Comparison of ENCODE assay signal across 1 cellular context in the genomic region with DNA sequence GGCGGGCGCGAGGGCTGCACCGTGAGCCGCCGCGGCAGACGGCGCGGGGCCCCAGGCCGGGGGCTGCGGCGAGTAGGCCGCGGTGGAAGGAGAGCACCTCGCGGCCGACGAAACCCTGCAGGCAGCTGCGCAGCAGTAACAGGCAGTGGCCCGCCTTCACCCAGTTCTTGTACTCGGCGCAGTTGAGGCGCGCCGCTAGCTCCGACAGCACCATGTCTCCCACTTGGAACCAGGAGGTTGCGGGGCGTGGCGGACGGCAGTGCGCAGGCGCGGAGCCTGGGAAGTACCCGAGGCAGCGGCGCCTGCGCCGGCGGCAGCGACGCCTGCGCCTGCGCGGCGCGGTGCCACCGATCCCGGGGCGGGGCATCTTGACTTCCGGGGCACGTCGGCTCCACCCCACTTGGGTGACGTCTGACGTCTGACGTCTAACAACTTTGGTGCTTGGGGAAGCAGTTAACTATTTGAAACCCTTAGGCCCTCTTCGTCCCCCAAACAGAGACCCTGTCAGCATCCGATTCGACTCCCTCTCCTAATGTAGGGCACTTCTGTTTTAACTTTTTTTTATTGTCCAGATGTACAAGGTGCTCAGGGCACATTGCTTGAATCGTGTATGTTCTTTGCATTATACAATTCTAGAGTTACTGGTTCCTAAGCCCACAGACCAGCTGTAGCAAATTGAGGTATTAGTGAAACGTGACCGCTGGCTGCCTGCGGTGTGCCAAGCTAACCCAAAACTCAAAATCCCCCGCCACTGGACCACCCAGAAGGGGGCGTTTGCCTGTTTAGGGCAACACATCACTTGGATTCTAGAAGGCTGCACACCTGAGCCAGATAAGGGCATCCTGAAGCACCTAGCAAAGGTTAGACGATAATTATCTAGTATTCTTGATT.
TF ChIP-seq lines count a peak whose summit lies in the region.

A gene with protein sequence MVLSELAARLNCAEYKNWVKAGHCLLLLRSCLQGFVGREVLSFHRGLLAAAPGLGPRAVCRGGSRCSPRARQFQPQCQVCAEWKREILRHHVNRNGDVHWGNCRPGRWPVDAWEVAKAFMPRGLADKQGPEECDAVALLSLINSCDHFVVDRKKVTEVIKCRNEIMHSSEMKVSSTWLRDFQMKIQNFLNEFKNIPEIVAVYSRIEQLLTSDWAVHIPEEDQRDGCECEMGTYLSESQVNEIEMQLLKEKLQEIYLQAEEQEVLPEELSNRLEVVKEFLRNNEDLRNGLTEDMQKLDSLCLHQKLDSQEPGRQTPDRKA (minus strand): TSS at position 255 of the 891 bp plus-strand sequence. CDS start 41 bp downstream, at position 214.

TF ChIP-seq in K562, 482 proteins besides CTCF, POLR2A, EP300 and RAD21 (continued from another document and continues in another):
- TF ChIP-seq, protein P1, sequence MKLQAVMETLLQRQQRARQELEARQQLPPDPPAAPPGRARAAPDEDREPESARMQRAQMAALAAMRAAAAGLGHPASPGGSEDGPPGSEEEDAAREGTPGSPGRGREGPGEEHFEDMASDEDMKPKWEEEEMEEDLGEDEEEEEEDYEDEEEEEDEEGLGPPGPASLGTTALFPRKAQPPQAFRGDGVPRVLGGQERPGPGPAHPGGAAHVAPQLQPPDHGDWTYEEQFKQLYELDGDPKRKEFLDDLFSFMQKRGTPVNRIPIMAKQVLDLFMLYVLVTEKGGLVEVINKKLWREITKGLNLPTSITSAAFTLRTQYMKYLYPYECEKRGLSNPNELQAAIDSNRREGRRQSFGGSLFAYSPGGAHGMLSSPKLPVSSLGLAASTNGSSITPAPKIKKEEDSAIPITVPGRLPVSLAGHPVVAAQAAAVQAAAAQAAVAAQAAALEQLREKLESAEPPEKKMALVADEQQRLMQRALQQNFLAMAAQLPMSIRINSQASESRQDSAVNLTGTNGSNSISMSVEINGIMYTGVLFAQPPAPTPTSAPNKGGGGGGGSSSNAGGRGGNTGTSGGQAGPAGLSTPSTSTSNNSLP (IDR thresholded peaks at IDR 0.05; ENCODE audit: borderline replicate concordance, low read depth, low read length) = no peak
- TF ChIP-seq ZKSCAN1 (IDR thresholded peaks at IDR 0.05; ENCODE audit: low read depth, low read length) (no peak), BRD9 (IDR thresholded peaks at IDR 0.05; ENCODE audit: low read depth, partially characterized antibody) (no peak), COPS2 (conservative IDR thresholded peaks at IDR 0.05) (no peak), FOS (IDR thresholded peaks at IDR 0.05; ENCODE audit: extremely low read depth, insufficient read length) (no peak), SMC3 (conservative IDR thresholded peaks at IDR 0.05; ENCODE audit: insufficient read depth, low read depth, low read length) (no peak), PHF21A (IDR thresholded peaks at IDR 0.05; ENCODE audit: borderline replicate concordance, low read depth) (no peak), FOXP1 (CRISPR knock-in tag; IDR thresholded peaks at IDR 0.05) (0 out of 2 replicates have a peak, but pooled peaks have one; percentile 42), POLR2AphosphoS2 (IDR thresholded peaks at IDR 0.05; ENCODE audit: low read length) (peak; percentile 90), PRPF4 (IDR thresholded peaks at IDR 0.05; ENCODE audit: insufficient read depth, low read depth, low read length, poor library complexity, severe bottlenecking) (no peak), ZNF76 (CRISPR knock-in tag; IDR thresholded peaks at IDR 0.05; ENCODE audit: borderline replicate concordance) (no peak), SAP30 (IDR thresholded peaks at IDR 0.05; ENCODE audit: borderline replicate concordance, insufficient read depth, low read depth, low read length, poor library complexity, severe bottlenecking) (peak; percentile 53), MIER1 (IDR thresholded peaks at IDR 0.05; ENCODE audit: low read depth) (no peak), POLR2G (IDR thresholded peaks at IDR 0.05; ENCODE audit: low read depth, low read length) (peak; percentile 79), TAL1 (IDR thresholded peaks at IDR 0.05) (no peak), ZSCAN29 (IDR thresholded peaks at IDR 0.05) (no peak), MECOM (CRISPR knock-in tag; IDR thresholded peaks at IDR 0.05) (no peak), MEIS2 (IDR thresholded peaks at IDR 0.05; ENCODE audit: partially characterized antibody) (peak; percentile 99), CREB1 (IDR thresholded peaks at IDR 0.05) (peak; percentile 69), CREB1 (CRISPR knock-in tag; IDR thresholded peaks at IDR 0.05) (peak; percentile 64), CXXC5 (CRISPR knock-in tag; IDR thresholded peaks at IDR 0.05) (peak; percentile 31; the same call in 1 of the 2 replicates), FOXJ2 (tag; IDR thresholded peaks at IDR 0.05) (no peak), ZNF3 (CRISPR knock-in tag; IDR thresholded peaks at IDR 0.05) (no peak), ZNF584 (CRISPR knock-in tag; IDR thresholded peaks at IDR 0.05; ENCODE audit: low read depth) (no peak), SRSF7 (optimal IDR thresholded peaks at IDR 0.05; ENCODE audit: low read depth, low read length) (no peak), ETV6 (IDR thresholded peaks at IDR 0.05; ENCODE audit: borderline replicate concordance in 1 of 2, low read depth in 2 of 2, low read length in 1 of 2) (no peak), ETV6 (CRISPR knock-in tag; IDR thresholded peaks at IDR 0.05; ENCODE audit: borderline replicate concordance) (no peak), ARID2 (IDR thresholded peaks at IDR 0.05) (no peak), SMARCE1 (IDR thresholded peaks at IDR 0.05) (no peak), SIN3A (IDR thresholded peaks at IDR 0.05; ENCODE audit: borderline replicate concordance in 2 of 2, control insufficient read depth in 1 of 2, low read depth in 2 of 2, low read length in 2 of 2) (peak in 1 of 2 experiments; percentile 49; a peak in 1 of 4 replicates), ZNF347 (CRISPR knock-in tag; IDR thresholded peaks at IDR 0.05; ENCODE audit: low read depth) (no peak), ZNF12 (CRISPR knock-in tag; IDR thresholded peaks at IDR 0.05) (no peak)
- TF ChIP-seq, protein P2, sequence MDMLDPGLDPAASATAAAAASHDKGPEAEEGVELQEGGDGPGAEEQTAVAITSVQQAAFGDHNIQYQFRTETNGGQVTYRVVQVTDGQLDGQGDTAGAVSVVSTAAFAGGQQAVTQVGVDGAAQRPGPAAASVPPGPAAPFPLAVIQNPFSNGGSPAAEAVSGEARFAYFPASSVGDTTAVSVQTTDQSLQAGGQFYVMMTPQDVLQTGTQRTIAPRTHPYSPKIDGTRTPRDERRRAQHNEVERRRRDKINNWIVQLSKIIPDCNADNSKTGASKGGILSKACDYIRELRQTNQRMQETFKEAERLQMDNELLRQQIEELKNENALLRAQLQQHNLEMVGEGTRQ (CRISPR knock-in tag; IDR thresholded peaks at IDR 0.05) = no peak
- TF ChIP-seq, protein P3, sequence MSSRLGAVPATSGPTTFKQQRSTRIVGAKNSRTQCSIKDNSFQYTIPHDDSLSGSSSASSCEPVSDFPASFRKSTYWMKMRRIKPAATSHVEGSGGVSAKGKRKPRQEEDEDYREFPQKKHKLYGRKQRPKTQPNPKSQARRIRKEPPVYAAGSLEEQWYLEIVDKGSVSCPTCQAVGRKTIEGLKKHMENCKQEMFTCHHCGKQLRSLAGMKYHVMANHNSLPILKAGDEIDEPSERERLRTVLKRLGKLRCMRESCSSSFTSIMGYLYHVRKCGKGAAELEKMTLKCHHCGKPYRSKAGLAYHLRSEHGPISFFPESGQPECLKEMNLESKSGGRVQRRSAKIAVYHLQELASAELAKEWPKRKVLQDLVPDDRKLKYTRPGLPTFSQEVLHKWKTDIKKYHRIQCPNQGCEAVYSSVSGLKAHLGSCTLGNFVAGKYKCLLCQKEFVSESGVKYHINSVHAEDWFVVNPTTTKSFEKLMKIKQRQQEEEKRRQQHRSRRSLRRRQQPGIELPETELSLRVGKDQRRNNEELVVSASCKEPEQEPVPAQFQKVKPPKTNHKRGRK (tag; IDR thresholded peaks at IDR 0.05) = no peak
- TF ChIP-seq, protein P4, sequence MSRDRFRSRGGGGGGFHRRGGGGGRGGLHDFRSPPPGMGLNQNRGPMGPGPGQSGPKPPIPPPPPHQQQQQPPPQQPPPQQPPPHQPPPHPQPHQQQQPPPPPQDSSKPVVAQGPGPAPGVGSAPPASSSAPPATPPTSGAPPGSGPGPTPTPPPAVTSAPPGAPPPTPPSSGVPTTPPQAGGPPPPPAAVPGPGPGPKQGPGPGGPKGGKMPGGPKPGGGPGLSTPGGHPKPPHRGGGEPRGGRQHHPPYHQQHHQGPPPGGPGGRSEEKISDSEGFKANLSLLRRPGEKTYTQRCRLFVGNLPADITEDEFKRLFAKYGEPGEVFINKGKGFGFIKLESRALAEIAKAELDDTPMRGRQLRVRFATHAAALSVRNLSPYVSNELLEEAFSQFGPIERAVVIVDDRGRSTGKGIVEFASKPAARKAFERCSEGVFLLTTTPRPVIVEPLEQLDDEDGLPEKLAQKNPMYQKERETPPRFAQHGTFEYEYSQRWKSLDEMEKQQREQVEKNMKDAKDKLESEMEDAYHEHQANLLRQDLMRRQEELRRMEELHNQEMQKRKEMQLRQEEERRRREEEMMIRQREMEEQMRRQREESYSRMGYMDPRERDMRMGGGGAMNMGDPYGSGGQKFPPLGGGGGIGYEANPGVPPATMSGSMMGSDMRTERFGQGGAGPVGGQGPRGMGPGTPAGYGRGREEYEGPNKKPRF (IDR thresholded peaks at IDR 0.05; ENCODE audit: low read depth, low read length) = no peak
- TF ChIP-seq, protein P5, sequence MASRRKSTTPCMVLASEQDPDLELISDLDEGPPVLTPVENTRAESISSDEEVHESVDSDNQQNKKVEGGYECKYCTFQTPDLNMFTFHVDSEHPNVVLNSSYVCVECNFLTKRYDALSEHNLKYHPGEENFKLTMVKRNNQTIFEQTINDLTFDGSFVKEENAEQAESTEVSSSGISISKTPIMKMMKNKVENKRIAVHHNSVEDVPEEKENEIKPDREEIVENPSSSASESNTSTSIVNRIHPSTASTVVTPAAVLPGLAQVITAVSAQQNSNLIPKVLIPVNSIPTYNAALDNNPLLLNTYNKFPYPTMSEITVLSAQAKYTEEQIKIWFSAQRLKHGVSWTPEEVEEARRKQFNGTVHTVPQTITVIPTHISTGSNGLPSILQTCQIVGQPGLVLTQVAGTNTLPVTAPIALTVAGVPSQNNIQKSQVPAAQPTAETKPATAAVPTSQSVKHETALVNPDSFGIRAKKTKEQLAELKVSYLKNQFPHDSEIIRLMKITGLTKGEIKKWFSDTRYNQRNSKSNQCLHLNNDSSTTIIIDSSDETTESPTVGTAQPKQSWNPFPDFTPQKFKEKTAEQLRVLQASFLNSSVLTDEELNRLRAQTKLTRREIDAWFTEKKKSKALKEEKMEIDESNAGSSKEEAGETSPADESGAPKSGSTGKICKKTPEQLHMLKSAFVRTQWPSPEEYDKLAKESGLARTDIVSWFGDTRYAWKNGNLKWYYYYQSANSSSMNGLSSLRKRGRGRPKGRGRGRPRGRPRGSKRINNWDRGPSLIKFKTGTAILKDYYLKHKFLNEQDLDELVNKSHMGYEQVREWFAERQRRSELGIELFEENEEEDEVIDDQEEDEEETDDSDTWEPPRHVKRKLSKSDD (conservative IDR thresholded peaks at IDR 0.05; ENCODE audit: low read length) = no peak
- TF ChIP-seq, protein P6, sequence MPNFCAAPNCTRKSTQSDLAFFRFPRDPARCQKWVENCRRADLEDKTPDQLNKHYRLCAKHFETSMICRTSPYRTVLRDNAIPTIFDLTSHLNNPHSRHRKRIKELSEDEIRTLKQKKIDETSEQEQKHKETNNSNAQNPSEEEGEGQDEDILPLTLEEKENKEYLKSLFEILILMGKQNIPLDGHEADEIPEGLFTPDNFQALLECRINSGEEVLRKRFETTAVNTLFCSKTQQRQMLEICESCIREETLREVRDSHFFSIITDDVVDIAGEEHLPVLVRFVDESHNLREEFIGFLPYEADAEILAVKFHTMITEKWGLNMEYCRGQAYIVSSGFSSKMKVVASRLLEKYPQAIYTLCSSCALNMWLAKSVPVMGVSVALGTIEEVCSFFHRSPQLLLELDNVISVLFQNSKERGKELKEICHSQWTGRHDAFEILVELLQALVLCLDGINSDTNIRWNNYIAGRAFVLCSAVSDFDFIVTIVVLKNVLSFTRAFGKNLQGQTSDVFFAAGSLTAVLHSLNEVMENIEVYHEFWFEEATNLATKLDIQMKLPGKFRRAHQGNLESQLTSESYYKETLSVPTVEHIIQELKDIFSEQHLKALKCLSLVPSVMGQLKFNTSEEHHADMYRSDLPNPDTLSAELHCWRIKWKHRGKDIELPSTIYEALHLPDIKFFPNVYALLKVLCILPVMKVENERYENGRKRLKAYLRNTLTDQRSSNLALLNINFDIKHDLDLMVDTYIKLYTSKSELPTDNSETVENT (CRISPR knock-in tag; IDR thresholded peaks at IDR 0.05) = peak; percentile 64; the same call in 1 of the 2 replicates
- TF ChIP-seq, protein P7, sequence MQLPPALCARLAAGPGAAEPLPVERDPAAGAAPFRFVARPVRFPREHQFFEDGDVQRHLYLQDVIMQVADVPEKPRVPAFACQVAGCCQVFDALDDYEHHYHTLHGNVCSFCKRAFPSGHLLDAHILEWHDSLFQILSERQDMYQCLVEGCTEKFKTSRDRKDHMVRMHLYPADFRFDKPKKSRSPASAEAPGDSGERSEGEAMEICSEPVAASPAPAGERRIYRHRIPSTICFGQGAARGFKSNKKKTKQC (CRISPR knock-in tag; IDR thresholded peaks at IDR 0.05) = no peak
- TF ChIP-seq, protein P8, sequence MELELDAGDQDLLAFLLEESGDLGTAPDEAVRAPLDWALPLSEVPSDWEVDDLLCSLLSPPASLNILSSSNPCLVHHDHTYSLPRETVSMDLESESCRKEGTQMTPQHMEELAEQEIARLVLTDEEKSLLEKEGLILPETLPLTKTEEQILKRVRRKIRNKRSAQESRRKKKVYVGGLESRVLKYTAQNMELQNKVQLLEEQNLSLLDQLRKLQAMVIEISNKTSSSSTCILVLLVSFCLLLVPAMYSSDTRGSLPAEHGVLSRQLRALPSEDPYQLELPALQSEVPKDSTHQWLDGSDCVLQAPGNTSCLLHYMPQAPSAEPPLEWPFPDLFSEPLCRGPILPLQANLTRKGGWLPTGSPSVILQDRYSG (tag; conservative IDR thresholded peaks at IDR 0.05; ENCODE audit: low read depth) = no peak
